In the genomic region with DNA sequence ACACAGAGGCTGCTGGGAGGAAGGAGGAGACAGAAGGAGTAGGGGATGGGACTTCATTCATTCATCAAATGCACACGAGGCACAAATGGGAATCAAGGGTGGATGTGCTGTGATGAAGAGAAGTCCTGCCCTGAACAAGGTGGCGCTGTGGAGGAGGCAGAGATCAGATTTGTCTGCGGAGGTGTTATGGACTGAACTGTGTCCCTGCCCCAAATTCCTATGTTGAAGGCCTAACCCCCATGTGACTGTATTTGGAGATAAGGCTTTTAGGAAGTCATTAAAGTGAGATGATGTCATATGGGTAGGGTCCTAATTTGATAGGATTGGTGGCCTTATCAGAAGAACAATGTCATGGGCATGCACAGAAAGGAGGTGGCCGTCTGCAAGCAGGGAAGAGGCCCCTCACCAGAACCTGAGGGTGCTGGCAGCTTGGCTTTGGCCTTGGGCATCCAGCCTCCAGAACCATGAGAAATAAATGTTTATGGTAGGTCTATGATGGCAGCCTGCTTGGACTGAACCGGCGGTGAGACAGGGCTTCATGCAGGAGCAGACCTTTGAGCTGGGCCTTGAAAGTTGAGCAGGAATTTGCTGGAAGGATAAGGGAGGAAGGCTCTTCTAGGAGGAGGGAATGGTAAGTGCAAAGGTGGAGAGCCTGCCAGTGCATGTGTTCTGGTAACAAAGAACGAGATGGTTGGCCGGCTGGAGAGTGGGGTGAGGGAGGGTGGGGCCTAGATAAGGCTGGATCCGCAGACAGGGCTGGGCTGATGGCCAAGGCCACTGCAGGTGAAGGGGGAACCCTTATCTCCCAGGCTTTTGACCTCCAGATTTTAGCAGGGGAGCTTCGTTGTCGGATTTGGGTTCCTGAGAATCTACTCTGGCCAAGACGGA, we compare ENCODE assay signal across 12 cellular contexts. TPM values are rescaled to one million over a fixed set of nuclear protein-coding genes. Genes with fewer than 3 reads are reported as not detected.
DNase-seq lines count a peak whose midpoint lies in the region; ATAC-seq, FAIRE-seq and TF ChIP-seq lines count a peak whose summit lies in the region.
"Had no signal": no experiment of that assay in that cellular context is flagged by ENCODE, and none has a peak within 500 bp of the region (broad histone marks: within the 10 kb centered on the region; RNA-seq: fewer than 3 reads in every experiment).

No MANE protein-coding gene starts in this region.

- H3K27me3 ChIP-seq in Caco-2 (replicated peaks; ENCODE audit: control insufficient read depth, insufficient read depth, low read length): no peaks in the 10 kb centered on the region
- peaks cover 20 to 42% (median 37%) of the 10 kb centered on the region in 4 experiments for H3K27me3 ChIP-seq in H1 (replicated peaks in 1 of 4; ENCODE audit: control insufficient read depth in 3 of 4, extremely low read depth in 1 of 4, insufficient read depth in 3 of 4, low read length in 3 of 4)
- peaks cover 5% of the 10 kb centered on the region for H3K27me3 ChIP-seq in trophoblast cell (ENCODE audit: insufficient read depth, low read length)

- H3K4me3 ChIP-seq in Caco-2 (ENCODE audit: low read depth, low read length): no peak overlapping the region
- H3K4me3 ChIP-seq in NB4 (ENCODE audit: low read depth, low read length): no peak overlapping the region
- no peak overlapping the region for H3K4me3 ChIP-seq in H1 (ENCODE audit: extremely low read depth in 1 of 4, insufficient read depth in 2 of 4, low read depth in 3 of 4, low read length in 4 of 4)
- no peak overlapping the region for H3K4me3 ChIP-seq in trophoblast cell (ENCODE audit: low read depth, low read length)

- peak overlapping the region; percentile 61; the same call in 1 of the 2 replicates for H2BK15ac ChIP-seq in H1 (ENCODE audit: low read length)

- peaks cover 25% of the 10 kb centered on the region for H3K36me3 Mint-ChIP-seq in Caco-2 (ENCODE audit: insufficient read depth, unreplicated experiment)
- H3K36me3 Mint-ChIP-seq in natural killer cell: no peaks in the 10 kb centered on the region

- H3K4ac ChIP-seq in H1 (replicated peaks; ENCODE audit: insufficient read length, low read depth, low read length) (no peak overlapping the region), trophoblast cell (ENCODE audit: low read depth, low read length) (no peak overlapping the region)

- TF ChIP-seq RAD21 in H1 (IDR thresholded peaks at IDR 0.05 in 1 of 2, conservative IDR thresholded peaks at IDR 0.05 in 1 of 2; ENCODE audit: low read depth in 2 of 2, low read length in 2 of 2): no peak

- peaks cover 12% of the 10 kb centered on the region; the same call in 1 of the 2 replicates for H3K23me2 ChIP-seq in H1 (ENCODE audit: low read depth, low read length)

- H3K4me1 ChIP-seq in Caco-2: peaks cover 28% of the 10 kb centered on the region
- H3K4me1 ChIP-seq in H1 (replicated peaks in 1 of 4; ENCODE audit: control insufficient read depth in 3 of 4, insufficient read depth in 4 of 4, low read length in 3 of 4): peaks cover 3 to 16% (median 12%) of the 10 kb centered on the region in 4 experiments
- H3K4me1 ChIP-seq in trophoblast cell (ENCODE audit: control insufficient read depth in 1 of 2, insufficient read depth in 2 of 2, low read length in 2 of 2): peaks cover 19 to 25% of the 10 kb centered on the region in 2 experiments

- H3K79me2 ChIP-seq in H1 (ENCODE audit: control insufficient read depth in 1 of 2, insufficient read depth in 2 of 2, low read length in 2 of 2): no peaks in the 10 kb centered on the region
- H3K79me2 ChIP-seq in trophoblast cell (ENCODE audit: control insufficient read depth, insufficient read depth, low read length, poor library complexity): peaks cover 27% of the 10 kb centered on the region

- FAIRE-seq in H1 (lab: Jason Lieb, UNC): no peak

- H2BK120ac ChIP-seq in H1 (replicated peaks; ENCODE audit: low read depth, low read length): no peak overlapping the region
- H2BK120ac ChIP-seq in trophoblast cell (ENCODE audit: insufficient read depth, low read length, poor library complexity): no peak overlapping the region

- DNase-seq in Caco-2 (peak; percentile 60 to 79), NB4 (ENCODE audit: low read depth) (peak; percentile 45), H1 (ENCODE audit: low read depth in 1 of 2, low spot score in 2 of 2) (no peak), trophoblast cell (peak in 1 of 2 donors; percentile 45), natural killer cell (no peak), NCI-H1092 treated with DMSO at 0.1 percent for 48 hours (lab: John Stamatoyannopoulos, UW) (no peak)
- DNase-seq in stimulated activated CD4-positive, alpha-beta T cell treated with anti-CD3 and anti-CD28 coated beads, Interleukin-2, amount 100 ng/mL, for 24 hours: no peak
- DNase-seq: activated CD4-positive, alpha-beta T cell treated with anti-CD3 and anti-CD28 coated beads for 36 hours; effector memory CD4-positive, alpha-beta T cell; NCI-H146; nucleus accumbens had no signal

- H2BK5ac ChIP-seq in H1 (ENCODE audit: low read depth, low read length) (no peak overlapping the region), trophoblast cell (ENCODE audit: low read depth, low read length, poor library complexity) (no peak overlapping the region)

- CTCF ChIA-PET in Caco-2 (lab: Charles Lee) (interaction anchor here (0.6 kb wide), 2 partner anchors 59 to 69 kb away, joined by 5 to 6 read pairs; no protein-coding TSS in a partner anchor), H1 (lab: Charles Lee; ENCODE audit: partially characterized antibody) (interaction anchor here (1.1 to 2.5 kb wide), 4 partner anchors 8 to 58 kb away, joined by 3 to 7 read pairs (median 4); no protein-coding TSS in a partner anchor)

- H4K91ac ChIP-seq in H1 (replicated peaks; ENCODE audit: insufficient read length, low read length) (no peak overlapping the region), trophoblast cell (ENCODE audit: low read depth, low read length) (no peak overlapping the region)

- POLR2A ChIA-PET in Caco-2 (lab: Charles Lee): interaction anchor here (1.2 kb wide), 1 partner anchor 98 kb away, joined by 4 read pairs; no protein-coding TSS in a partner anchor
- POLR2A ChIA-PET in H1 (lab: Charles Lee; ENCODE audit: partially characterized antibody): interaction anchor here (0.6 to 1.8 kb wide), 2 partner anchors 8 to 66 kb away, joined by 3 read pairs; no protein-coding TSS in a partner anchor

- peak overlapping the region; percentile 3 for H4K12ac ChIP-seq in trophoblast cell (ENCODE audit: low read depth, low read length)

- peaks cover 16% of the 10 kb centered on the region for H3K9me3 Mint-ChIP-seq in Caco-2 (ENCODE audit: unreplicated experiment)
- H3K9me3 Mint-ChIP-seq in natural killer cell: no peaks in the 10 kb centered on the region

- peaks cover 2 to 5% of the 10 kb centered on the region in 2 experiments for H4K20me1 ChIP-seq in H1 (replicated peaks in 1 of 2; ENCODE audit: control insufficient read depth in 1 of 2, insufficient read depth in 2 of 2, low read length in 2 of 2)

- no peak overlapping the region for H2AFZ ChIP-seq in H1 (ENCODE audit: low read length)
- no peak overlapping the region for H2AFZ ChIP-seq in trophoblast cell (ENCODE audit: insufficient read depth, low read length, poor library complexity)

- no peak overlapping the region for H3K9ac ChIP-seq in H1 (replicated peaks in 1 of 4; ENCODE audit: extremely low read depth in 1 of 4, low read depth in 3 of 4, low read length in 3 of 4)
- no peak overlapping the region for H3K9ac ChIP-seq in trophoblast cell (ENCODE audit: low read length)

- H3K79me1 ChIP-seq in H1 (ENCODE audit: low read depth, low read length) (no peaks in the 10 kb centered on the region; the same call in 1 of the 2 replicates), trophoblast cell (ENCODE audit: low read length) (peaks cover 26% of the 10 kb centered on the region)

- no peak for TF ChIP-seq EP300 in H1 (IDR thresholded peaks at IDR 0.05; ENCODE audit: borderline replicate concordance in 1 of 2, low read depth in 2 of 2, low read length in 2 of 2)

- no TSS peak for BruUV-seq in Caco-2 (replicated peaks; lab: Mats Ljungman, UMichigan)

- H4K8ac ChIP-seq in H1 (ENCODE audit: extremely low read depth, insufficient read depth, low read length) (no peak overlapping the region; the same call in 1 of the 2 replicates), trophoblast cell (ENCODE audit: low read depth, low read length) (no peak overlapping the region)

- H3K4me2 ChIP-seq in H1 (ENCODE audit: insufficient read depth in 1 of 2, low read depth in 2 of 2, low read length in 2 of 2): peak overlapping the region in 1 of 2 experiments; percentile 76; a peak in 1 of 4 replicates
- no peak overlapping the region for H3K4me2 ChIP-seq in trophoblast cell (ENCODE audit: low read length)

- H3K9me3 ChIP-seq in Caco-2: no peaks in the 10 kb centered on the region
- H3K9me3 ChIP-seq in H1 (ENCODE audit: insufficient read depth in 2 of 2, low read depth in 1 of 2, low read length in 1 of 2): no peaks in the 10 kb centered on the region
- peaks cover 2% of the 10 kb centered on the region for H3K9me3 ChIP-seq in trophoblast cell (ENCODE audit: insufficient read depth, low read depth, low read length)

- peaks cover 27% of the 10 kb centered on the region for H3K4me1 Mint-ChIP-seq in Caco-2 (ENCODE audit: low read depth, unreplicated experiment)
- peaks cover 8 to 20% of the 10 kb centered on the region in 2 donors for H3K4me1 Mint-ChIP-seq in natural killer cell
- H3K4me1 Mint-ChIP-seq: activated CD4-positive, alpha-beta T cell treated with anti-CD3 and anti-CD28 coated beads for 36 hours had no signal

- peak overlapping the region; percentile 73 for H3K27ac Mint-ChIP-seq in Caco-2 (ENCODE audit: unreplicated experiment)
- H3K27ac Mint-ChIP-seq in natural killer cell: no peak overlapping the region
- H3K27ac Mint-ChIP-seq: activated CD4-positive, alpha-beta T cell treated with anti-CD3 and anti-CD28 coated beads for 36 hours had no signal

- H2BK20ac ChIP-seq in H1 (ENCODE audit: low read length): 0 out of 2 replicates have a peak overlapping the region, but pooled peaks have one; percentile 72

- H4K5ac ChIP-seq in H1 (ENCODE audit: insufficient read length, low read depth, low read length): no peak overlapping the region

- 87% methylated on average over 12 of the region's 12 CpGs; no CpG with 5 or more reads in 1 of the 2 experiments for WGBS in H1 (ENCODE audit: extremely low coverage in 1 of 2, insufficient coverage in 1 of 2, insufficient read length in 1 of 2, insufficient replicate concordance in 2 of 2, low coverage in 1 of 2, low lambda C conversion rate in 2 of 2, missing lambda C conversion rate in 1 of 2), 2 experiments
- WGBS in trophoblast cell (ENCODE audit: extremely low coverage, insufficient coverage, insufficient read length): no CpG with 5 or more reads among the region's 12 CpGs

- H3K27me3 Mint-ChIP-seq in Caco-2 (ENCODE audit: insufficient read depth, unreplicated experiment): no peaks in the 10 kb centered on the region
- H3K27me3 Mint-ChIP-seq in natural killer cell (ENCODE audit: low read depth in 2 of 2): peaks cover 0 to 17% of the 10 kb centered on the region in 2 donors

- H3K4me3 Mint-ChIP-seq in Caco-2 (ENCODE audit: unreplicated experiment) (peak overlapping the region; percentile 85), natural killer cell (no peak overlapping the region)
- H3K4me3 Mint-ChIP-seq: activated CD4-positive, alpha-beta T cell treated with anti-CD3 and anti-CD28 coated beads for 36 hours had no signal

- no peak for TF ChIP-seq POLR2A in NB4 (IDR thresholded peaks at IDR 0.05; ENCODE audit: extremely low read depth, insufficient read length)
- no peak for TF ChIP-seq POLR2A in H1 (IDR thresholded peaks at IDR 0.05; ENCODE audit: control extremely low read depth in 1 of 2, low read depth in 2 of 2, low read length in 2 of 2)

- H2AK5ac ChIP-seq in H1 (ENCODE audit: low read depth, low read length): 0 out of 2 replicates have a peak overlapping the region, but pooled peaks have one; percentile 53
- no peak overlapping the region for H2AK5ac ChIP-seq in trophoblast cell (ENCODE audit: low read length)

- no peak for ATAC-seq in HG03025 (IDR thresholded peaks at IDR 0.05; ENCODE audit: low FRiP score, unreplicated experiment)
- ATAC-seq in natural killer cell: no peak
- ATAC-seq: activated CD4-positive, alpha-beta T cell treated with anti-CD3 and anti-CD28 coated beads for 36 hours had no signal

- H3K18ac ChIP-seq in H1 (ENCODE audit: extremely low read depth, low read length): no peak overlapping the region; the same call in 1 of the 2 replicates
- H3K18ac ChIP-seq in trophoblast cell (ENCODE audit: low read length): peak overlapping the region; percentile 20

- no peak overlapping the region for H3K14ac ChIP-seq in H1 (ENCODE audit: insufficient read length)
- H3K14ac ChIP-seq in trophoblast cell (ENCODE audit: low read length): no peak overlapping the region

- intact Hi-C loops in Caco-2 (cut with micrococcal nuclease; ENCODE audit: unreplicated experiment) (loop anchor here (5.0 kb wide), 1 partner anchor 128 kb away; no protein-coding TSS in a partner anchor), natural killer cell (cut with micrococcal nuclease) (no loop called here)

- H3K23ac ChIP-seq in H1 (ENCODE audit: insufficient read length): no peak overlapping the region
- no peak overlapping the region for H3K23ac ChIP-seq in trophoblast cell (ENCODE audit: low read length)

- no peak overlapping the region for H3K56ac ChIP-seq in H1 (replicated peaks; ENCODE audit: insufficient read length, low read depth, low read length)

- H2BK12ac ChIP-seq in H1 (ENCODE audit: low read depth, low read length): 0 out of 2 replicates have a peak overlapping the region, but pooled peaks have one; percentile 68
- H2BK12ac ChIP-seq in trophoblast cell (ENCODE audit: low read length): no peak overlapping the region

- H3K36me3 ChIP-seq in Caco-2 (ENCODE audit: control insufficient read depth, insufficient read depth, low read length) (peaks cover 4% of the 10 kb centered on the region), H1 (ENCODE audit: control insufficient read depth in 2 of 4, insufficient read depth in 4 of 4, low read length in 3 of 4) (no peaks in the 10 kb centered on the region; a peak in 1 of 8 replicates), trophoblast cell (ENCODE audit: control insufficient read depth in 1 of 2, insufficient read depth in 2 of 2, low read length in 2 of 2) (no peaks in the 10 kb centered on the region)

- no peak overlapping the region for H3K27ac ChIP-seq in H1 (ENCODE audit: low read depth, low read length)
- H3K27ac ChIP-seq in trophoblast cell (ENCODE audit: low read depth, low read length): no peak overlapping the region

- TF ChIP-seq CTCF in Caco-2 (IDR thresholded peaks at IDR 0.05; ENCODE audit: insufficient read depth in 1 of 2, low read depth in 1 of 2, low read length in 1 of 2, severe bottlenecking in 1 of 2, unreplicated experiment in 1 of 2): peak in 1 of 2 experiments; percentile 27
- peak; percentile 11 for TF ChIP-seq CTCF in NB4 (IDR thresholded peaks at IDR 0.05; ENCODE audit: low read depth, low read length)
- peak in 2 of 3 experiments; percentile 36 to 44; a peak in 2 of 4 replicates for TF ChIP-seq CTCF in H1 (IDR thresholded peaks at IDR 0.05; ENCODE audit: control extremely low read depth in 1 of 3, insufficient read depth in 1 of 3, low read depth in 1 of 3, low read length in 3 of 3)
- TF ChIP-seq CTCF in natural killer cell (IDR thresholded peaks at IDR 0.05): no peak

RNA-seq across cellular contexts. Expression of a gene that starts 2.7 kb away (rescaled TPM):
- 97.9 and 110 TPM in 2 replicates for total RNA-seq in Caco-2 (2022)
- total RNA-seq in H1 (2021; fragmentation: NEBNext Ultra II Directional; extraction: Animal tissue kit (Norgen Biotek cat#: 25700)): 2.7 and 3.0 TPM in 2 replicates
- 2.0 and 2.4 TPM in 2 replicates for polyA plus RNA-seq in H1 (2011; rRNA removed)
- 2.1 TPM for polyA plus RNA-seq in H1 (2011; cell fraction: cytosol; rRNA removed)
- 1.4 TPM for polyA plus RNA-seq in H1 (2011; cell fraction: nucleus; rRNA removed)
- 1.1 to 1.9 TPM (median 1.5 TPM) in 4 replicates for polyA plus RNA-seq in H1 (2012, experiment 1 of 2)
- polyA plus RNA-seq in H1 (2012, experiment 2 of 2): 1.4 TPM
- 1.5 TPM for polyA plus RNA-seq in H1 (2013, experiment 1 of 2)
- polyA plus RNA-seq in H1 (2013, experiment 2 of 2): 1.3 TPM
- polyA minus RNA-seq in H1 (2011; rRNA and poly(A)+ RNA removed): 1.4 and 1.6 TPM in 2 replicates
- 2.1 TPM for polyA minus RNA-seq in H1 (2011; cell fraction: cytosol; rRNA and poly(A)+ RNA removed)
- polyA minus RNA-seq in H1 (2011; cell fraction: nucleus; rRNA and poly(A)+ RNA removed): 6.4 TPM
- polyA plus RNA-seq in trophoblast cell (2013): 148 and 169 TPM in 2 replicates
- total RNA-seq in natural killer cell: 10 to 100 TPM in 1 of 3 donors, 1 to 10 TPM in 2; 7.6 to 19.5 (median 8.2) TPM

Comparison
In these comparisons a context has a peak if more than half of its experiments do, and no peak if none do; other contexts are left out.
1. DNase-seq: peak in Caco-2 (2 of 2) and NB4 (single experiment); none in H1 (0 of 2), stimulated activated CD4-positive, alpha-beta T cell treated with anti-CD3 and anti-CD28 coated beads, Interleukin-2, amount 100 ng/mL, for 24 hours (0 of 2), natural killer cell (single experiment) and NCI-H1092 treated with DMSO at 0.1 percent for 48 hours (single experiment).